ENCODE assay signal across 10 cellular contexts in genomic region chr17:14211778-14212177, GRCh38. TPM values are rescaled to one million over a fixed set of nuclear protein-coding genes. Genes with fewer than 3 reads are reported as not detected.
DNase-seq lines count a peak whose midpoint lies in the region; ATAC-seq and TF ChIP-seq lines count a peak whose summit lies in the region.
"Had no signal": no experiment of that assay in that cellular context is flagged by ENCODE, and none has a peak within 500 bp of the region (broad histone marks: within the 10 kb centered on the region; RNA-seq: fewer than 3 reads in every experiment).

No MANE protein-coding gene starts in this region.

- no peak overlapping the region for H3K4me3 Mint-ChIP-seq in CD14-positive monocyte

- H3K4me3 ChIP-seq in HFF-Myc (replicated peaks; ENCODE audit: low read depth, low read length), result no peak overlapping the region
- no peak overlapping the region for H3K4me3 ChIP-seq in cardiac fibroblast (replicated peaks in 1 of 2; ENCODE audit: low read depth in 2 of 2, low read length in 2 of 2)
- no peak overlapping the region for H3K4me3 ChIP-seq in mucosa of descending colon
- H3K4me3 ChIP-seq: hepatocyte had no signal

- H3K9me3 Mint-ChIP-seq in CD14-positive monocyte, result peaks cover 0 to 7% (median 4%) of the 10 kb centered on the region in 7 donors

- H3K36me3 ChIP-seq in mucosa of descending colon (ENCODE audit: low read depth), result no peaks in the 10 kb centered on the region

- ATAC-seq in mucosa of descending colon, result no peak

- intact Hi-C loops in CD14-positive monocyte (cut with micrococcal nuclease) (loop anchor here (5.0 to 10.0 kb wide), 4 partner anchors 91 to 713 kb away; partner anchors contain the start of gene HS3ST3B1 (in 2 of the 2)), mucosa of descending colon (cut with DNase I, micrococcal nuclease) (no loop called here)

- H3K9me3 ChIP-seq in mucosa of descending colon, result no peaks in the 10 kb centered on the region

- H3K27ac Mint-ChIP-seq in CD14-positive monocyte, result peak overlapping the region in 1 of 7 donors; percentile 22

- DNase-seq in CD14-positive monocyte (ENCODE audit: low spot score), result no peak
- DNase-seq in HFF-Myc (ENCODE audit: extremely low read depth, low read depth), result no peak
- DNase-seq in cardiac fibroblast (ENCODE audit: low read depth in 2 of 2), result peak; percentile 11 to 16
- DNase-seq in mucosa of descending colon, result peak in 2 of 3 donors; percentile 52 to 57
- no peak for DNase-seq in AG08395 (ENCODE audit: low spot score)
- DNase-seq in D341Med (ENCODE audit: low spot score), result no peak
- DNase-seq in mucosa of gallbladder (ENCODE audit: low spot score), result no peak
- DNase-seq in LoVo (ENCODE audit: low spot score), result no peak
- DNase-seq: NCI-H748 treated with DMSO at 0.1 percent for 48 hours had no signal

- TF ChIP-seq CTCF in CD14-positive monocyte (IDR thresholded peaks at IDR 0.05) (peak; percentile 61), HFF-Myc (IDR thresholded peaks at IDR 0.05; ENCODE audit: low read depth, low read length, missing control alignments) (peak; percentile 47), cardiac fibroblast (IDR thresholded peaks at IDR 0.05; ENCODE audit: low read depth, low read length) (peak; percentile 48), mucosa of descending colon (IDR thresholded peaks at IDR 0.05) (no peak)

- H3K27me3 Mint-ChIP-seq in CD14-positive monocyte (ENCODE audit: low read depth in 3 of 3), result peaks cover 2% of the 10 kb centered on the region in 3 donors

- H3K4me1 Mint-ChIP-seq in CD14-positive monocyte, result peaks cover 4% of the 10 kb centered on the region

- peaks cover 22 to 30% of the 10 kb centered on the region in 2 donors for H3K36me3 Mint-ChIP-seq in CD14-positive monocyte

- H3K4me1 ChIP-seq in mucosa of descending colon (ENCODE audit: low read depth), result no peaks in the 10 kb centered on the region

RNA-seq across cellular contexts. Expression of gene CDRT15, which starts 24.9 kb away (rescaled TPM):
- not detected for polyA plus RNA-seq in CD14-positive monocyte
- not detected for total RNA-seq in mucosa of descending colon
- not detected for total RNA-seq in mucosa of gallbladder
- total RNA-seq: hepatocyte had no signal
- polyA plus RNA-seq: hepatocyte had no signal

Comparison
In these comparisons a context has a peak if more than half of its experiments do, and no peak if none do; other contexts are left out.
1. DNase-seq: peak in cardiac fibroblast (2 of 2) and mucosa of descending colon (2 of 3); none in CD14-positive monocyte (single experiment), HFF-Myc (single experiment), AG08395 (single experiment), D341Med (single experiment), mucosa of gallbladder (single experiment) and LoVo (single experiment).
2. intact Hi-C loops: an anchor here in CD14-positive monocyte (5.0 to 10.0 kb wide); none called in mucosa of descending colon.